Comparison of ENCODE assay signal across 8 cellular contexts in genomic region chr7:149883452-149883861, GRCh38. TPM values are rescaled to one million over a fixed set of nuclear protein-coding genes. Genes with fewer than 3 reads are reported as not detected.
DNase-seq lines count a peak whose midpoint lies in the region; ATAC-seq and TF ChIP-seq lines count a peak whose summit lies in the region.

No MANE protein-coding gene starts in this region.

- RAD21 ChIA-PET in HCT116 (lab: Charles Lee; ENCODE audit: low non-redundant PET in 1 of 2, low total read pairs in 2 of 2, uncharacterized antibody in 2 of 2, unreplicated experiment in 2 of 2), result no interaction called here

- H3K4me3 Mint-ChIP-seq in activated B cell treated with CpG ODN at 0.5 μM for 24 hours (no peak overlapping the region), endothelial cell (ENCODE audit: unreplicated experiment) (no peak overlapping the region), type B pancreatic cell (no peak overlapping the region)

- H4K20me1 ChIP-seq in HCT116 (ENCODE audit: insufficient read depth), result no peaks in the 10 kb centered on the region

- no peaks in the 10 kb centered on the region for H3K9me3 ChIP-seq in HCT116 (ENCODE audit: control insufficient read depth in 1 of 2, insufficient read depth in 1 of 2, low read depth in 1 of 2, low read length in 2 of 2)

- POLR2A ChIA-PET in HCT116 (lab: Charles Lee) (no interaction called here), activated B cell treated with CpG ODN at 0.5 μM for 24 hours (lab: Charles Lee) (no interaction called here)

- CTCF ChIA-PET in HCT116 (lab: Charles Lee), result interaction anchor here (1.0 to 1.3 kb wide), 2 partner anchors 13 to 76 kb away, joined by 3 to 4 read pairs; no protein-coding TSS in a partner anchor
- CTCF ChIA-PET in activated B cell treated with CpG ODN at 0.5 μM for 24 hours (lab: Charles Lee), result interaction anchor here (1.0 to 1.5 kb wide), 3 partner anchors 12 to 44 kb away, joined by 3 to 5 read pairs (median 4); no protein-coding TSS in a partner anchor

- DNase-seq in GF-D8 (lab: John Stamatoyannopoulos, UW), result peak; percentile 31
- DNase-seq in HCT116 (ENCODE audit: low read depth, low spot score), result peak; percentile 37
- peak; percentile 32 for DNase-seq in NCI-H2081 treated with DMSO at 0.1 percent for 48 hours (lab: John Stamatoyannopoulos, UW)
- no peak for DNase-seq in activated B cell treated with CpG ODN at 0.5 μM for 24 hours
- DNase-seq in endothelial cell (ENCODE audit: low spot score), result peak; percentile 67
- peak; percentile 67 for DNase-seq in midbrain (lab: John Stamatoyannopoulos, UW)
- DNase-seq in type B pancreatic cell (ENCODE audit: extremely low spot score, unreplicated experiment), result no peak

- TF ChIP-seq CTCF in HCT116 (IDR thresholded peaks at IDR 0.05 in 2 of 3, conservative IDR thresholded peaks at IDR 0.05 in 1 of 3; ENCODE audit: borderline replicate concordance in 1 of 3, insufficient read depth in 1 of 3, low read depth in 2 of 3, low read length in 2 of 3), result peak; percentile 72 to 82 (median 77); a peak in 5 of 6 replicates
- TF ChIP-seq CTCF in activated B cell treated with CpG ODN at 0.5 μM for 24 hours (IDR thresholded peaks at IDR 0.05), result no peak
- peak; percentile 68 for TF ChIP-seq CTCF in endothelial cell (IDR thresholded peaks at IDR 0.05; ENCODE audit: unreplicated experiment)
- peak; percentile 81 for TF ChIP-seq CTCF in type B pancreatic cell (conservative IDR thresholded peaks at IDR 0.05)

- H3K36me3 ChIP-seq in HCT116 (ENCODE audit: control insufficient read depth in 1 of 2, insufficient read depth in 2 of 2, low read length in 2 of 2), result no peaks in the 10 kb centered on the region

- TF ChIP-seq POLR2A in HCT116 (IDR thresholded peaks at IDR 0.05; ENCODE audit: borderline replicate concordance, extremely low read depth, insufficient read depth, insufficient read length), result no peak

- H3K4me1 Mint-ChIP-seq in activated B cell treated with CpG ODN at 0.5 μM for 24 hours (peaks cover 21% of the 10 kb centered on the region), endothelial cell (ENCODE audit: unreplicated experiment) (no peaks in the 10 kb centered on the region), type B pancreatic cell (ENCODE audit: unreplicated experiment) (peaks cover 25% of the 10 kb centered on the region)

- H3K4me1 ChIP-seq in HCT116 (ENCODE audit: control insufficient read depth in 1 of 2, insufficient read depth in 2 of 2, low read length in 2 of 2), result peaks cover 0 to 3% of the 10 kb centered on the region in 2 experiments; a peak in 1 of 4 replicates

- no peak overlapping the region for H3K27ac ChIP-seq in HCT116 (ENCODE audit: low read depth, low read length)

- TF ChIP-seq RAD21 in HCT116 (IDR thresholded peaks at IDR 0.05; ENCODE audit: low read depth), result peak; percentile 88

- no peaks in the 10 kb centered on the region for H3K79me2 ChIP-seq in HCT116 (ENCODE audit: insufficient read depth, low read length)

- intact Hi-C loops in HCT116 (cut with micrococcal nuclease) (loop anchor here (1.0 kb wide), 1 partner anchor 393 kb away; no protein-coding TSS in a partner anchor), activated B cell treated with CpG ODN at 0.5 μM for 24 hours (cut with micrococcal nuclease) (no loop called here)

- ATAC-seq in HCT116 (peak; percentile 95), activated B cell treated with CpG ODN at 0.5 μM for 24 hours (ENCODE audit: low read depth) (peak; percentile 74), HG03159 (IDR thresholded peaks at IDR 0.05; ENCODE audit: unreplicated experiment) (no peak)

- peaks cover 2% of the 10 kb centered on the region for H3K36me3 Mint-ChIP-seq in activated B cell treated with CpG ODN at 0.5 μM for 24 hours (ENCODE audit: low read depth)
- H3K36me3 Mint-ChIP-seq in endothelial cell (ENCODE audit: low read depth, unreplicated experiment), result no peaks in the 10 kb centered on the region
- no peaks in the 10 kb centered on the region for H3K36me3 Mint-ChIP-seq in type B pancreatic cell

- no peak overlapping the region for H3K27ac Mint-ChIP-seq in activated B cell treated with CpG ODN at 0.5 μM for 24 hours
- H3K27ac Mint-ChIP-seq in endothelial cell (ENCODE audit: unreplicated experiment), result no peak overlapping the region
- no peak overlapping the region for H3K27ac Mint-ChIP-seq in type B pancreatic cell

- no peak overlapping the region for H3K9ac ChIP-seq in HCT116 (ENCODE audit: low read length)

- no peaks in the 10 kb centered on the region for H3K9me2 ChIP-seq in HCT116 (ENCODE audit: insufficient read depth)

- BruUV-seq in HCT116 (replicated peaks; lab: Mats Ljungman, UMichigan), result no TSS peak

- H3K9me3 Mint-ChIP-seq in activated B cell treated with CpG ODN at 0.5 μM for 24 hours, result no peaks in the 10 kb centered on the region
- no peaks in the 10 kb centered on the region for H3K9me3 Mint-ChIP-seq in endothelial cell (ENCODE audit: unreplicated experiment)
- no peaks in the 10 kb centered on the region for H3K9me3 Mint-ChIP-seq in type B pancreatic cell

- H3K4me3 ChIP-seq in HCT116 (replicated peaks in 1 of 2; ENCODE audit: low read depth in 1 of 2, low read length in 2 of 2), result no peak overlapping the region

- H2AFZ ChIP-seq in HCT116 (ENCODE audit: low read depth, low read length, poor library complexity, severe bottlenecking), result no peak overlapping the region

- H3K27me3 ChIP-seq in HCT116 (ENCODE audit: insufficient read depth, low read length), result no peaks in the 10 kb centered on the region

- no peaks in the 10 kb centered on the region for H3K27me3 Mint-ChIP-seq in activated B cell treated with CpG ODN at 0.5 μM for 24 hours
- H3K27me3 Mint-ChIP-seq in endothelial cell (ENCODE audit: unreplicated experiment), result peaks cover 9% of the 10 kb centered on the region
- no peaks in the 10 kb centered on the region for H3K27me3 Mint-ChIP-seq in type B pancreatic cell

- no peak overlapping the region for H3K4me2 ChIP-seq in HCT116 (ENCODE audit: low read length)

TF ChIP-seq in HCT116, 20 proteins besides CTCF, POLR2A, EP300 and RAD21:
- TF ChIP-seq MAX (IDR thresholded peaks at IDR 0.05), result no peak
- no peak for TF ChIP-seq REST (IDR thresholded peaks at IDR 0.05; ENCODE audit: low read depth)
- TF ChIP-seq YY1 (IDR thresholded peaks at IDR 0.05; ENCODE audit: extremely low read depth, insufficient replicate concordance, low read depth, low read length), result peak; percentile 10
- no peak for TF ChIP-seq CEBPB (IDR thresholded peaks at IDR 0.05; ENCODE audit: low read depth)
- TF ChIP-seq SIN3A (IDR thresholded peaks at IDR 0.05; ENCODE audit: low read depth), result no peak
TF ChIP-seq in HCT116: peak in this region for 1.

RNA-seq across cellular contexts. Expression of gene ATP6V0E2, which starts 9.7 kb away (rescaled TPM):
- total RNA-seq in HCT116 (2021; ENCODE audit: unreplicated experiment), result 25.5 TPM
- 19.7 and 22.9 TPM in 2 replicates for polyA plus RNA-seq in HCT116 (2012)
- total RNA-seq in activated B cell treated with CpG ODN at 0.5 μM for 24 hours, result 9.1 and 10.4 TPM in 2 replicates
- total RNA-seq in endothelial cell (ENCODE audit: unreplicated experiment), result 18.5 TPM
- 36.8 and 53.6 TPM in 2 replicates for total RNA-seq in type B pancreatic cell (ENCODE audit: low replicate concordance)

RNA-seq across cellular contexts. Expression of gene ZNF862, which starts 45.3 kb away (rescaled TPM):
- total RNA-seq in HCT116 (2021; ENCODE audit: unreplicated experiment) (8.5 TPM), activated B cell treated with CpG ODN at 0.5 μM for 24 hours (12.6 and 17.6 TPM in 2 replicates), endothelial cell (ENCODE audit: unreplicated experiment) (22.6 TPM), type B pancreatic cell (ENCODE audit: low replicate concordance) (21.2 and 23.9 TPM in 2 replicates)
- polyA plus RNA-seq in HCT116 (2012), result 6.1 and 7.8 TPM in 2 replicates

Comparison
In these comparisons a context has a peak if more than half of its experiments do, and no peak if none do; other contexts are left out.
1. DNase-seq: peak in GF-D8 (single experiment), HCT116 (single experiment), NCI-H2081 treated with DMSO at 0.1 percent for 48 hours (single experiment), endothelial cell (single experiment) and midbrain (single experiment); none in activated B cell treated with CpG ODN at 0.5 μM for 24 hours (single experiment) and type B pancreatic cell (single experiment).